Comparison of ENCODE assay signal across 8 cellular contexts in the genomic region with DNA sequence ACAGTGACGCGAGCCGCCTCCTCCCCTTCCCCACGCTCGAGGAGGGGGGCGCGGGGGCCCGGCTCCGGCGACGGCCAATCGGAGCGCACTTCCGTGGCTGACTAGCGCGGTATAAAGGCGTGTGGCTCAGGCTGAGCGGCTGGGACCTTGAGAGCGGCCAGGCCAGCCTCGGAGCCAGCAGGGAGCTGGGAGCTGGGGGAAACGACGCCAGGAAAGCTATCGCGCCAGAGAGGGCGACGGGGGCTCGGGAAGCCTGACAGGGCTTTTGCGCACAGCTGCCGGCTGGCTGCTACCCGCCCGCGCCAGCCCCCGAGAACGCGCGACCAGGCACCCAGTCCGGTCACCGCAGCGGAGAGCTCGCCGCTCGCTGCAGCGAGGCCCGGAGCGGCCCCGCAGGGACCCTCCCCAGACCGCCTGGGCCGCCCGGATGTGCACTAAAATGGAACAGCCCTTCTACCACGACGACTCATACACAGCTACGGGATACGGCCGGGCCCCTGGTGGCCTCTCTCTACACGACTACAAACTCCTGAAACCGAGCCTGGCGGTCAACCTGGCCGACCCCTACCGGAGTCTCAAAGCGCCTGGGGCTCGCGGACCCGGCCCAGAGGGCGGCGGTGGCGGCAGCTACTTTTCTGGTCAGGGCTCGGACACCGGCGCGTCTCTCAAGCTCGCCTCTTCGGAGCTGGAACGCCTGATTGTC. TPM values are rescaled to one million over a fixed set of nuclear protein-coding genes. Genes with fewer than 3 reads are reported as not detected.
DNase-seq lines count a peak whose midpoint lies in the region; ATAC-seq and TF ChIP-seq lines count a peak whose summit lies in the region.

A gene (plus strand): TSS at position 142 of the 703 bp plus-strand sequence. CDS start 286 bp downstream, at position 428.

- POLR2A ChIA-PET in naive thymus-derived CD8-positive, alpha-beta T cell (lab: Charles Lee), result interaction anchor here (0.5 to 14.5 kb wide), 31 partner anchors 10 to 1095 kb away, joined by 3 to 1021 read pairs (median 5); a partner anchor contains a TSS

- H3K9ac ChIP-seq in fibroblast of lung (ENCODE audit: insufficient read depth, low read length), result peak within 1 kb of the TSS; percentile 99

- H3K9me3 ChIP-seq in RWPE2 (ENCODE audit: severe bottlenecking), result no peaks in the 10 kb centered on the region
- no peaks in the 10 kb centered on the region for H3K9me3 ChIP-seq in fibroblast of lung (ENCODE audit: control insufficient read depth, insufficient read depth, low read depth, low read length)

- no peaks in the 10 kb centered on the region for H4K20me1 ChIP-seq in fibroblast of lung (ENCODE audit: control insufficient read depth, extremely low read depth, insufficient read depth, low read length)

- H2AFZ ChIP-seq in fibroblast of lung (ENCODE audit: low read length), result no peak within 1 kb of the TSS

- TF ChIP-seq CTCF in LNCaP clone FGC (IDR thresholded peaks at IDR 0.05; ENCODE audit: control insufficient read depth, extremely low read depth, insufficient read depth) (no peak), RWPE2 (IDR thresholded peaks at IDR 0.05; ENCODE audit: poor library complexity, severe bottlenecking) (no peak), fibroblast of lung (conservative IDR thresholded peaks at IDR 0.05 in 1 of 2, IDR thresholded peaks at IDR 0.05 in 1 of 2; ENCODE audit: low read depth in 1 of 2, low read length in 2 of 2) (no peak)

- H3K27ac ChIP-seq in RWPE2 (ENCODE audit: poor library complexity, severe bottlenecking), result peak within 1 kb of the TSS; percentile 99
- H3K27ac ChIP-seq in fibroblast of lung (ENCODE audit: insufficient read depth, low read length), result peak within 1 kb of the TSS; percentile 97

- H3K9me3 Mint-ChIP-seq in activated T-helper 2 cell treated with anti-CD3 and anti-CD28 coated beads, Interferon-gamma antibody, Interleukin-2, Interleukin-4, amounts not matched to agents 10 μg/mL and 5 μg/mL and 100 μg/mL, durations not matched to agents 14 hours and 24 hours and 36 hours, result no peaks in the 10 kb centered on the region
- peaks cover 0 to 4% (median 0%) of the 10 kb centered on the region in 9 donors for H3K9me3 Mint-ChIP-seq in naive thymus-derived CD8-positive, alpha-beta T cell
- H3K9me3 Mint-ChIP-seq in stimulated activated naive B cell treated with anti-CD40 and anti-IgM and Interleukin-4, amounts not matched to agents 10 μg/mL and 1 μg/mL and 100 μg/mL, for 72 hours, result no peaks in the 10 kb centered on the region

- H3K4me3 ChIP-seq in LNCaP clone FGC (ENCODE audit: low read depth, low read length) (peak within 1 kb of the TSS; percentile 86), RWPE2 (ENCODE audit: severe bottlenecking) (peak within 1 kb of the TSS; percentile 81), fibroblast of lung (replicated peaks in 1 of 4; ENCODE audit: control extremely low read depth in 1 of 4, insufficient read depth in 1 of 4, low read depth in 3 of 4, low read length in 4 of 4) (peak within 1 kb of the TSS; percentile 73 to 98 (median 94))

- no peaks in the 10 kb centered on the region for H3K27me3 Mint-ChIP-seq in activated T-helper 2 cell treated with anti-CD3 and anti-CD28 coated beads, Interferon-gamma antibody, Interleukin-2, Interleukin-4, amounts not matched to agents 10 μg/mL and 5 μg/mL and 100 μg/mL, durations not matched to agents 14 hours and 24 hours and 36 hours (ENCODE audit: low read depth)
- peaks cover 0 to 4% (median 0%) of the 10 kb centered on the region in 5 donors for H3K27me3 Mint-ChIP-seq in naive thymus-derived CD8-positive, alpha-beta T cell
- no peaks in the 10 kb centered on the region for H3K27me3 Mint-ChIP-seq in stimulated activated naive B cell treated with anti-CD40 and anti-IgM and Interleukin-4, amounts not matched to agents 10 μg/mL and 1 μg/mL and 100 μg/mL, for 72 hours

- peak within 1 kb of the TSS; percentile 93 for H3K27ac Mint-ChIP-seq in activated T-helper 2 cell treated with anti-CD3 and anti-CD28 coated beads, Interferon-gamma antibody, Interleukin-2, Interleukin-4, amounts not matched to agents 10 μg/mL and 5 μg/mL and 100 μg/mL, durations not matched to agents 14 hours and 24 hours and 36 hours
- peak within 1 kb of the TSS; percentile 97 to 100 (median 100) for H3K27ac Mint-ChIP-seq in naive thymus-derived CD8-positive, alpha-beta T cell
- peak within 1 kb of the TSS; percentile 100 for H3K27ac Mint-ChIP-seq in stimulated activated naive B cell treated with anti-CD40 and anti-IgM and Interleukin-4, amounts not matched to agents 10 μg/mL and 1 μg/mL and 100 μg/mL, for 72 hours

- H3K27me3 ChIP-seq in RWPE2 (ENCODE audit: insufficient read depth, poor library complexity, severe bottlenecking) (no peaks in the 10 kb centered on the region), fibroblast of lung (ENCODE audit: control insufficient read depth, insufficient read depth, low read length) (no peaks in the 10 kb centered on the region)

- H3K4me3 Mint-ChIP-seq in activated T-helper 2 cell treated with anti-CD3 and anti-CD28 coated beads, Interferon-gamma antibody, Interleukin-2, Interleukin-4, amounts not matched to agents 10 μg/mL and 5 μg/mL and 100 μg/mL, durations not matched to agents 14 hours and 24 hours and 36 hours (ENCODE audit: low read depth), result peak within 1 kb of the TSS; percentile 95
- H3K4me3 Mint-ChIP-seq in naive thymus-derived CD8-positive, alpha-beta T cell, result peak within 1 kb of the TSS; percentile 91 to 99 (median 96)
- H3K4me3 Mint-ChIP-seq in stimulated activated naive B cell treated with anti-CD40 and anti-IgM and Interleukin-4, amounts not matched to agents 10 μg/mL and 1 μg/mL and 100 μg/mL, for 72 hours, result peak within 1 kb of the TSS; percentile 96 to 100

- peaks cover 20% of the 10 kb centered on the region for H3K79me2 ChIP-seq in fibroblast of lung (ENCODE audit: control insufficient read depth, insufficient read depth, low read length)

- peak within 1 kb of the TSS; percentile 97 for H3K4me2 ChIP-seq in fibroblast of lung (ENCODE audit: extremely low read depth, insufficient read depth, low read length)

- H3K4me1 Mint-ChIP-seq in activated T-helper 2 cell treated with anti-CD3 and anti-CD28 coated beads, Interferon-gamma antibody, Interleukin-2, Interleukin-4, amounts not matched to agents 10 μg/mL and 5 μg/mL and 100 μg/mL, durations not matched to agents 14 hours and 24 hours and 36 hours (ENCODE audit: low read depth), result peaks cover 33% of the 10 kb centered on the region
- H3K4me1 Mint-ChIP-seq in naive thymus-derived CD8-positive, alpha-beta T cell, result peaks cover 31 to 60% (median 49%) of the 10 kb centered on the region in 4 donors
- H3K4me1 Mint-ChIP-seq in stimulated activated naive B cell treated with anti-CD40 and anti-IgM and Interleukin-4, amounts not matched to agents 10 μg/mL and 1 μg/mL and 100 μg/mL, for 72 hours, result peaks cover 41 to 59% of the 10 kb centered on the region in 2 donors

- peaks cover 37% of the 10 kb centered on the region for H3K4me1 ChIP-seq in RWPE2 (ENCODE audit: insufficient read depth, poor library complexity, severe bottlenecking)
- H3K4me1 ChIP-seq in fibroblast of lung (ENCODE audit: control insufficient read depth, extremely low read depth, insufficient read depth, low read length), result peaks cover 27% of the 10 kb centered on the region

- H3K36me3 ChIP-seq in RWPE2 (ENCODE audit: low read depth) (peaks cover 16% of the 10 kb centered on the region), fibroblast of lung (ENCODE audit: control insufficient read depth, insufficient read depth, low read length) (peaks cover 2% of the 10 kb centered on the region)

- intact Hi-C loops in activated T-helper 2 cell treated with anti-CD3 and anti-CD28 coated beads, Interferon-gamma antibody, Interleukin-2, Interleukin-4, amounts not matched to agents 10 μg/mL and 5 μg/mL and 100 μg/mL, durations not matched to agents 14 hours and 24 hours and 36 hours (cut with micrococcal nuclease), result loop anchor here (1.0 to 5.0 kb wide), 6 partner anchors 9 to 1046 kb away; a partner anchor contains a TSS

- DNase-seq in D341Med (ENCODE audit: low spot score) (peak; percentile 91), LNCaP clone FGC (ENCODE audit: low read depth) (peak; percentile 87), RWPE2 (ENCODE audit: low spot score) (peak; percentile 94), fibroblast of lung (ENCODE audit: low read depth in 2 of 2) (peak; percentile 94 to 98)
- peak; percentile 96 for DNase-seq in activated T-helper 2 cell treated with anti-CD3 and anti-CD28 coated beads, Interferon-gamma antibody, Interleukin-2, Interleukin-4, amounts not matched to agents 10 μg/mL and 5 μg/mL and 100 μg/mL, durations not matched to agents 14 hours and 24 hours and 36 hours (ENCODE audit: low spot score)
- DNase-seq in naive thymus-derived CD8-positive, alpha-beta T cell, result peak; percentile 95 to 99 (median 98)
- peak; percentile 95 for DNase-seq in stimulated activated naive B cell treated with anti-CD40 and anti-IgM and Interleukin-4, amounts not matched to agents 10 μg/mL and 1 μg/mL and 100 μg/mL, for 72 hours

- H3K36me3 Mint-ChIP-seq in activated T-helper 2 cell treated with anti-CD3 and anti-CD28 coated beads, Interferon-gamma antibody, Interleukin-2, Interleukin-4, amounts not matched to agents 10 μg/mL and 5 μg/mL and 100 μg/mL, durations not matched to agents 14 hours and 24 hours and 36 hours (ENCODE audit: low read depth), result peaks cover 22% of the 10 kb centered on the region
- peaks cover 1 to 8% (median 5%) of the 10 kb centered on the region in 3 donors for H3K36me3 Mint-ChIP-seq in naive thymus-derived CD8-positive, alpha-beta T cell
- H3K36me3 Mint-ChIP-seq in stimulated activated naive B cell treated with anti-CD40 and anti-IgM and Interleukin-4, amounts not matched to agents 10 μg/mL and 1 μg/mL and 100 μg/mL, for 72 hours, result peaks cover 19 to 20% of the 10 kb centered on the region in 2 donors

- ATAC-seq in GM21515 (IDR thresholded peaks at IDR 0.05; ENCODE audit: unreplicated experiment) (peak; percentile 34), RWPE2 (ENCODE audit: low read depth) (peak; percentile 40)
- ATAC-seq in naive thymus-derived CD8-positive, alpha-beta T cell, result peak; percentile 43 to 47
- ATAC-seq in stimulated activated naive B cell treated with anti-CD40 and anti-IgM and Interleukin-4, amounts not matched to agents 10 μg/mL and 1 μg/mL and 100 μg/mL, for 72 hours (replicated peaks), result peak; percentile 33 to 38

RNA-seq across cellular contexts. Expression of the gene that starts here (rescaled TPM):
- total RNA-seq in activated T-helper 2 cell treated with anti-CD3 and anti-CD28 coated beads, Interferon-gamma antibody, Interleukin-2, Interleukin-4, amounts not matched to agents 10 μg/mL and 5 μg/mL and 100 μg/mL, durations not matched to agents 14 hours and 24 hours and 36 hours, result 333 and 351 TPM in 2 replicates
- total RNA-seq in fibroblast of lung, result 108 and 118 TPM in 2 replicates
- 20.2 and 93.3 TPM in 2 replicates for polyA plus RNA-seq in fibroblast of lung
- 42.3 and 166 TPM in 2 replicates for polyA plus RNA-seq in fibroblast of lung (2012)
- 11.2 and 12.8 TPM in 2 replicates for polyA minus RNA-seq in fibroblast of lung (ENCODE audit: low replicate concordance)
- total RNA-seq in naive thymus-derived CD8-positive, alpha-beta T cell, result 100 to 1,000 TPM in 1 of 2 experiments, 10 to 100 TPM in 1; 99.1 to 103 TPM
- 1,000 to 10,000 TPM in 2 of 3 donors, 100 to 1,000 TPM in 1; 845 to 1,468 (median 1,203) TPM for polyA plus RNA-seq in naive thymus-derived CD8-positive, alpha-beta T cell

Comparison
In these comparisons a context has a peak if more than half of its experiments do, and no peak if none do; other contexts are left out.
1. Peak in every context shown above with its lines: DNase-seq, ATAC-seq, H3K4me3 ChIP-seq and H3K27ac ChIP-seq.
2. RNA of the gene that starts here (polyA plus RNA-seq): 845 to 1,468 TPM in naive thymus-derived CD8-positive, alpha-beta T cell; 20.2 to 166 TPM in fibroblast of lung; every median in the first group is over 4 times any median in the second.